Comparison of ENCODE assay signal across 8 cellular contexts in genomic region chr9:2623046-2623865, GRCh38. TPM values are rescaled to one million over a fixed set of nuclear protein-coding genes. Genes with fewer than 3 reads are reported as not detected.
DNase-seq lines count a peak whose midpoint lies in the region; ATAC-seq and TF ChIP-seq lines count a peak whose summit lies in the region.

No MANE protein-coding gene starts in this region.

- TF ChIP-seq CTCF in heart right ventricle (IDR thresholded peaks at IDR 0.05) (no peak), neutrophil (IDR thresholded peaks at IDR 0.05) (no peak)

- ATAC-seq in activated naive CD8-positive, alpha-beta T cell treated with anti-CD3 and anti-CD28 coated beads, Interleukin-2, amount 50 U/mL, for 24 hours, result no peak
- ATAC-seq in heart right ventricle, result peak; percentile 15 to 77 (median 66)

- peaks cover 65% of the 10 kb centered on the region for H3K27me3 Mint-ChIP-seq in activated naive CD8-positive, alpha-beta T cell treated with anti-CD3 and anti-CD28 coated beads, Interleukin-2, amount 50 U/mL, for 24 hours

- no peaks in the 10 kb centered on the region for H3K36me3 Mint-ChIP-seq in activated naive CD8-positive, alpha-beta T cell treated with anti-CD3 and anti-CD28 coated beads, Interleukin-2, amount 50 U/mL, for 24 hours (ENCODE audit: low read depth)

- no peak overlapping the region for H3K27ac Mint-ChIP-seq in activated naive CD8-positive, alpha-beta T cell treated with anti-CD3 and anti-CD28 coated beads, Interleukin-2, amount 50 U/mL, for 24 hours

- H3K9me3 ChIP-seq in heart right ventricle, result no peaks in the 10 kb centered on the region
- no peaks in the 10 kb centered on the region for H3K9me3 ChIP-seq in neutrophil

- DNase-seq in stimulated activated CD4-positive, alpha-beta T cell treated with anti-CD3 and anti-CD28 coated beads, Interleukin-4, amount 100 ng/mL, for 1 hour, result peak; percentile 3
- no peak for DNase-seq in stimulated activated CD4-positive, alpha-beta T cell treated with anti-CD3 and anti-CD28 coated beads, Interleukin-4, amount 100 ng/mL, for 24 hours
- DNase-seq in NCI-H1092 (lab: John Stamatoyannopoulos, UW), result peak; percentile 42
- peak; percentile 9 for DNase-seq in activated naive CD8-positive, alpha-beta T cell treated with anti-CD3 and anti-CD28 coated beads, Interleukin-2, amount 50 U/mL, for 24 hours
- peak; percentile 63 to 67 for DNase-seq in heart right ventricle
- DNase-seq in effector CD4-positive, alpha-beta T cell, result no peak
- DNase-seq in A172 (ENCODE audit: low spot score), result no peak

- H3K4me1 ChIP-seq in heart right ventricle (peaks cover 2 to 59% (median 34%) of the 10 kb centered on the region in 9 donors), neutrophil (ENCODE audit: control insufficient read depth in 1 of 2, insufficient read depth in 1 of 2, low read depth in 1 of 2, low read length in 1 of 2) (peaks cover 15 to 29% of the 10 kb centered on the region in 2 experiments)

- intact Hi-C loops in heart right ventricle (cut with DNase I), result loop anchor here in 7 of 10 donors (2.0 to 10.0 kb wide), 13 partner anchors 39 to 488 kb away; no protein-coding TSS in a partner anchor

- H3K36me3 ChIP-seq in heart right ventricle, result no peaks in the 10 kb centered on the region
- no peaks in the 10 kb centered on the region for H3K36me3 ChIP-seq in neutrophil

- H3K4me1 Mint-ChIP-seq in activated naive CD8-positive, alpha-beta T cell treated with anti-CD3 and anti-CD28 coated beads, Interleukin-2, amount 50 U/mL, for 24 hours, result peaks cover 19% of the 10 kb centered on the region

- H3K9me3 Mint-ChIP-seq in activated naive CD8-positive, alpha-beta T cell treated with anti-CD3 and anti-CD28 coated beads, Interleukin-2, amount 50 U/mL, for 24 hours, result no peaks in the 10 kb centered on the region

- peaks cover 0 to 49% (median 0%) of the 10 kb centered on the region in 7 donors for H3K27me3 ChIP-seq in heart right ventricle
- peaks cover 86% of the 10 kb centered on the region for H3K27me3 ChIP-seq in neutrophil

- 1 to 4% methylated on average over 46 of the region's 46 CpGs for WGBS in heart right ventricle, 2 donors

- H3K4me3 Mint-ChIP-seq in activated naive CD8-positive, alpha-beta T cell treated with anti-CD3 and anti-CD28 coated beads, Interleukin-2, amount 50 U/mL, for 24 hours, result peak overlapping the region; percentile 86

- H3K4me3 ChIP-seq in heart right ventricle, result peak overlapping the region; percentile 56 to 90 (median 80)
- H3K4me3 ChIP-seq in neutrophil (ENCODE audit: low read depth in 1 of 2, low read length in 1 of 2), result peak overlapping the region; percentile 62 to 70

- H3K27ac ChIP-seq in heart right ventricle (peak overlapping the region; percentile 88 to 97 (median 94)), neutrophil (no peak overlapping the region)

RNA-seq across cellular contexts. Expression of gene VLDLR, which starts 1.7 kb away (rescaled TPM):
- total RNA-seq in heart right ventricle, result 100 to 1,000 TPM; 114 to 153 (median 140) TPM
- 10 to 100 TPM; 17.9 to 23.0 TPM for polyA plus RNA-seq in heart right ventricle
- 1.8 and 3.8 TPM in 2 replicates for total RNA-seq in A172 (2014; rRNA removed; shearing (Covaris generic))

Comparison
In these comparisons a context has a peak if more than half of its experiments do, and no peak if none do; other contexts are left out.
1. DNase-seq: peak in stimulated activated CD4-positive, alpha-beta T cell treated with anti-CD3 and anti-CD28 coated beads, Interleukin-4, amount 100 ng/mL, for 1 hour (single experiment), NCI-H1092 (single experiment), activated naive CD8-positive, alpha-beta T cell treated with anti-CD3 and anti-CD28 coated beads, Interleukin-2, amount 50 U/mL, for 24 hours (single experiment) and heart right ventricle (2 of 2); none in stimulated activated CD4-positive, alpha-beta T cell treated with anti-CD3 and anti-CD28 coated beads, Interleukin-4, amount 100 ng/mL, for 24 hours (single experiment), effector CD4-positive, alpha-beta T cell (single experiment) and A172 (single experiment).
2. RNA of gene VLDLR, which starts 1.7 kb away (total RNA-seq): 114 to 153 TPM in heart right ventricle; 1.8 to 3.8 TPM in A172; every median in the first group is over 10 times any median in the second.